1 cellular context compared by ENCODE assay signal in the genomic region with DNA sequence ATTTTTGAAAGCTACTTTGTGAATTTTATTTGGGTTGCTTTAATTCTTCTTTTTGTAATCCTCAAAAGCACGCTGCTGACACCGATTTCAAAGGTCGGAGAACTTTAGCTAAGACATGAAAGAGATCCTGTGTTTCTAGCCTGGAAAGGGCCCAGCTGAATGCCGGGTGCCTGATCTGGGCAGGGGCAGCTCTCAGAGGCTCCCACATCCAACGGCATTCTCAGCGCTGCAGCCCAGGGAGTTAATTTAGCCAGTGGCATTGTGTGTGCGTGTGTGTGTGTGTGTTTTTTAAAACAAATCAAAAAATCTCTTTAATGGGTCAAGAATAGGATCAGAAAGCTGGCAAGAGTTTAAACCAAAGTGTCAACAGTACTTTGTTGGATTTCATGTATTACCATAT.
TF ChIP-seq lines count a peak whose summit lies in the region.

No MANE protein-coding gene starts in this region.

TF ChIP-seq in SK-N-SH, 30 proteins besides CTCF, POLR2A, EP300 and RAD21 (continued from another document):
- TF ChIP-seq, protein P1, sequence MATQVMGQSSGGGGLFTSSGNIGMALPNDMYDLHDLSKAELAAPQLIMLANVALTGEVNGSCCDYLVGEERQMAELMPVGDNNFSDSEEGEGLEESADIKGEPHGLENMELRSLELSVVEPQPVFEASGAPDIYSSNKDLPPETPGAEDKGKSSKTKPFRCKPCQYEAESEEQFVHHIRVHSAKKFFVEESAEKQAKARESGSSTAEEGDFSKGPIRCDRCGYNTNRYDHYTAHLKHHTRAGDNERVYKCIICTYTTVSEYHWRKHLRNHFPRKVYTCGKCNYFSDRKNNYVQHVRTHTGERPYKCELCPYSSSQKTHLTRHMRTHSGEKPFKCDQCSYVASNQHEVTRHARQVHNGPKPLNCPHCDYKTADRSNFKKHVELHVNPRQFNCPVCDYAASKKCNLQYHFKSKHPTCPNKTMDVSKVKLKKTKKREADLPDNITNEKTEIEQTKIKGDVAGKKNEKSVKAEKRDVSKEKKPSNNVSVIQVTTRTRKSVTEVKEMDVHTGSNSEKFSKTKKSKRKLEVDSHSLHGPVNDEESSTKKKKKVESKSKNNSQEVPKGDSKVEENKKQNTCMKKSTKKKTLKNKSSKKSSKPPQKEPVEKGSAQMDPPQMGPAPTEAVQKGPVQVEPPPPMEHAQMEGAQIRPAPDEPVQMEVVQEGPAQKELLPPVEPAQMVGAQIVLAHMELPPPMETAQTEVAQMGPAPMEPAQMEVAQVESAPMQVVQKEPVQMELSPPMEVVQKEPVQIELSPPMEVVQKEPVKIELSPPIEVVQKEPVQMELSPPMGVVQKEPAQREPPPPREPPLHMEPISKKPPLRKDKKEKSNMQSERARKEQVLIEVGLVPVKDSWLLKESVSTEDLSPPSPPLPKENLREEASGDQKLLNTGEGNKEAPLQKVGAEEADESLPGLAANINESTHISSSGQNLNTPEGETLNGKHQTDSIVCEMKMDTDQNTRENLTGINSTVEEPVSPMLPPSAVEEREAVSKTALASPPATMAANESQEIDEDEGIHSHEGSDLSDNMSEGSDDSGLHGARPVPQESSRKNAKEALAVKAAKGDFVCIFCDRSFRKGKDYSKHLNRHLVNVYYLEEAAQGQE (IDR thresholded peaks at IDR 0.05; ENCODE audit: low read depth, low read length): no peak
- TF ChIP-seq, protein P2, sequence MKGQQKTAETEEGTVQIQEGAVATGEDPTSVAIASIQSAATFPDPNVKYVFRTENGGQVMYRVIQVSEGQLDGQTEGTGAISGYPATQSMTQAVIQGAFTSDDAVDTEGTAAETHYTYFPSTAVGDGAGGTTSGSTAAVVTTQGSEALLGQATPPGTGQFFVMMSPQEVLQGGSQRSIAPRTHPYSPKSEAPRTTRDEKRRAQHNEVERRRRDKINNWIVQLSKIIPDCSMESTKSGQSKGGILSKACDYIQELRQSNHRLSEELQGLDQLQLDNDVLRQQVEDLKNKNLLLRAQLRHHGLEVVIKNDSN (IDR thresholded peaks at IDR 0.05; ENCODE audit: borderline replicate concordance, low read depth): no peak
- no peak for TF ChIP-seq TAF1 (IDR thresholded peaks at IDR 0.05; ENCODE audit: borderline replicate concordance, low read depth, low read length)
- no peak for TF ChIP-seq NRF1 (IDR thresholded peaks at IDR 0.05; ENCODE audit: low read depth, low read length)
- no peak for TF ChIP-seq NFIC (IDR thresholded peaks at IDR 0.05; ENCODE audit: borderline replicate concordance)
- no peak for TF ChIP-seq GABPA (IDR thresholded peaks at IDR 0.05; ENCODE audit: low read depth)
- TF ChIP-seq FOXJ3 (CRISPR knock-in tag; IDR thresholded peaks at IDR 0.05): no peak
- no peak for TF ChIP-seq POLR2AphosphoS5 (IDR thresholded peaks at IDR 0.05; ENCODE audit: low read depth, low read length)
